In the genomic region with DNA sequence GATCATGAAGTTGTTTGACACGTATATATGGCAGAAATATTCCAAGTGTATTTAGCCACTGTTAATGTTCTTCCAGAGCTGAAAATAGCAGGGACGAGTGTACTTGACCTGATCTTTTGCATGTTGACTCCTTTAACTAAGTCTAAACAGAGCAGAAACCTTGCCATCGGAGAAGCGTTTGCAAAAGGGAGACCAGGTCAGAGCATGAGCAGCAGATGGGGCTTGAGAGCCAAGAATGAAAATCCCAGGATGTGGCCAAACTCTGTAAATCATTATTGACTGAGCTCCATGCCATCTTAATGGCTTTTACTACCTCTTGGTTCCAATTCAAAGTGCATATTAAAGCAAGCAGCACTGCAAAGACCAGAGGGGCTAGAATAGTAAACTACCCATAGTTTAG, we compare ENCODE assay signal across 13 cellular contexts. TPM values are rescaled to one million over a fixed set of nuclear protein-coding genes. Genes with fewer than 3 reads are reported as not detected.
DNase-seq lines count a peak whose midpoint lies in the region; ATAC-seq, FAIRE-seq and TF ChIP-seq lines count a peak whose summit lies in the region.
"Had no signal": no experiment of that assay in that cellular context is flagged by ENCODE, and none has a peak within 500 bp of the region (broad histone marks: within the 10 kb centered on the region; RNA-seq: fewer than 3 reads in every experiment).

No MANE protein-coding gene starts in this region.

- H3K4me1 ChIP-seq in GM12878 (ENCODE audit: control insufficient read depth, insufficient read depth, low read length), result no peaks in the 10 kb centered on the region
- no peaks in the 10 kb centered on the region for H3K4me1 ChIP-seq in mesendoderm (ENCODE audit: control insufficient read depth, low read depth, low read length)
- H3K4me1 ChIP-seq: parathyroid adenoma had no signal

- CTCF ChIA-PET in GM12878 (lab: Yijun Ruan, JAX), result interaction anchor here (0.8 to 1.8 kb wide), 7 partner anchors 40 to 968 kb away, joined by 3 to 4 read pairs (median 3); no protein-coding TSS in a partner anchor

- H2AFZ ChIP-seq in GM12878 (ENCODE audit: control insufficient read depth, low read depth, low read length), result no peak overlapping the region
- H2AFZ ChIP-seq: parathyroid adenoma had no signal

- no peaks in the 10 kb centered on the region for H3K79me1 ChIP-seq in mesendoderm (ENCODE audit: low read length)

- H3K4me3 ChIP-seq in GM12878 (no peak overlapping the region), mesendoderm (ENCODE audit: low read length) (no peak overlapping the region)
- H3K4me3 ChIP-seq: coronary artery had no signal

- no peak; the same call in 2 of the 3 replicates for ATAC-seq in GM12878
- no peak for ATAC-seq in GM18517 (IDR thresholded peaks at IDR 0.05; ENCODE audit: unreplicated experiment)
- ATAC-seq in HG03469 (IDR thresholded peaks at IDR 0.05; ENCODE audit: unreplicated experiment), result no peak

- H2BK5ac ChIP-seq in mesendoderm (ENCODE audit: low read length), result no peak overlapping the region

- SMC1A ChIA-PET in GM12878 (lab: Charles Lee; ENCODE audit: uncharacterized antibody, unreplicated experiment), result interaction anchor here (0.9 to 1.3 kb wide), 7 partner anchors 13 to 297 kb away, joined by 3 to 4 read pairs (median 3); no protein-coding TSS in a partner anchor

- no peaks in the 10 kb centered on the region for H3K9me3 ChIP-seq in GM12878 (replicated peaks; ENCODE audit: control insufficient read depth, insufficient read depth, low read length)

- TF ChIP-seq RAD21 in GM12878 (IDR thresholded peaks at IDR 0.05; ENCODE audit: insufficient read depth, low read depth, low read length), result peak; percentile 47; the same call in 1 of the 2 replicates

- no peak overlapping the region for H2BK15ac ChIP-seq in mesendoderm (replicated peaks; ENCODE audit: low read depth)

- H3K27ac ChIP-seq in GM12878 (ENCODE audit: control insufficient read depth, insufficient read depth), result no peak overlapping the region
- no peak overlapping the region for H3K27ac ChIP-seq in mesendoderm (ENCODE audit: low read depth, low read length)
- H3K27ac ChIP-seq: coronary artery, HL-60, parathyroid adenoma had no signal

- no peak overlapping the region for H3K18ac ChIP-seq in mesendoderm (ENCODE audit: low read length)

- no peak for TF ChIP-seq EP300 in GM12878 (IDR thresholded peaks at IDR 0.05; ENCODE audit: borderline replicate concordance in 1 of 2, control insufficient read depth in 1 of 2, low read depth in 2 of 2, low read length in 2 of 2)

- H3K4me2 ChIP-seq in GM12878 (ENCODE audit: control insufficient read depth, insufficient read depth) (no peak overlapping the region), mesendoderm (ENCODE audit: low read length) (no peak overlapping the region)

- intact Hi-C loops in GM12878 (cut with micrococcal nuclease; ENCODE audit: unreplicated experiment), result no loop called here

- no peak overlapping the region for H2BK120ac ChIP-seq in mesendoderm (ENCODE audit: low read depth, low read length)

- no TSS peak for BruUV-seq in GM12878 (replicated peaks; lab: Mats Ljungman, UMichigan)

- H3K9ac ChIP-seq in GM12878 (ENCODE audit: control insufficient read depth, insufficient read depth, low read length) (no peak overlapping the region), mesendoderm (ENCODE audit: low read length) (no peak overlapping the region)
- H3K9ac ChIP-seq: parathyroid adenoma had no signal

- no peaks in the 10 kb centered on the region for H3K27me3 ChIP-seq in GM12878 (replicated peaks in 1 of 2; ENCODE audit: control insufficient read depth in 2 of 2, insufficient read depth in 2 of 2, low read length in 1 of 2)
- H3K27me3 ChIP-seq in mesendoderm (ENCODE audit: insufficient read depth, low read length, poor library complexity), result no peaks in the 10 kb centered on the region

- 0% methylated on average over 4 of the region's 4 CpGs for WGBS in GM12878 (ENCODE audit: insufficient coverage, insufficient replicate concordance, low lambda C conversion rate, missing lambda C conversion rate)
- no CpG with 5 or more reads among the region's 4 CpGs for WGBS in mesendoderm (ENCODE audit: extremely low coverage, insufficient coverage, low lambda C conversion rate)

- peak in 2 of 3 experiments; percentile 4 to 27; a peak in 2 of 6 replicates for TF ChIP-seq CTCF in GM12878 (IDR thresholded peaks at IDR 0.05 in 2 of 3, conservative IDR thresholded peaks at IDR 0.05 in 1 of 3; ENCODE audit: control insufficient read depth in 2 of 3, extremely low read depth in 1 of 3, insufficient read depth in 1 of 3, low read depth in 3 of 3, low read length in 3 of 3)

- no peak overlapping the region for H3K4ac ChIP-seq in mesendoderm (ENCODE audit: low read depth, low read length)

- no peak overlapping the region for H3K23ac ChIP-seq in mesendoderm (ENCODE audit: low read length)

- RAD21 ChIA-PET in GM12878 (lab: Charles Lee; ENCODE audit: unreplicated experiment), result interaction anchor here (0.6 kb wide), 1 partner anchor 777 kb away, joined by 3 read pairs; no protein-coding TSS in a partner anchor

- no peak overlapping the region for H4K5ac ChIP-seq in mesendoderm (ENCODE audit: low read length)

- no peaks in the 10 kb centered on the region for H4K20me1 ChIP-seq in GM12878 (ENCODE audit: control insufficient read depth, insufficient read depth)

- peak; percentile 12 for DNase-seq in Caki2 (ENCODE audit: low read depth)
- peak; percentile 63 for DNase-seq in LHCN-M2 (ENCODE audit: low read depth)
- DNase-seq in GM12878 (ENCODE audit: low read depth, low spot score), result no peak
- peak; percentile 55 for DNase-seq in mesendoderm
- DNase-seq in NCI-H345 treated with DMSO at 0.1 percent for 48 hours (lab: John Stamatoyannopoulos, UW; ENCODE audit: unreplicated experiment), result no peak
- no peak for DNase-seq in Kasumi-1 (lab: John Stamatoyannopoulos, UW)
- DNase-seq: T1000 had no signal

- in situ Hi-C loops in Caki2 (cut with HindIII; ENCODE audit: low pct_unique_long_range_greater_than_20kb, low sequenced_read_pairs), result no loop called here
- in situ Hi-C loops in GM12878 (cut with MboI), result no loop called here

- FAIRE-seq in GM12878 (lab: Jason Lieb, UNC), result no peak
- FAIRE-seq: GM18507 had no signal

- H3K79me2 ChIP-seq in GM12878 (ENCODE audit: control insufficient read depth, insufficient read depth, low read length) (no peaks in the 10 kb centered on the region), mesendoderm (ENCODE audit: control insufficient read depth, insufficient read depth, low read length) (no peaks in the 10 kb centered on the region)
- H3K79me2 ChIP-seq: parathyroid adenoma had no signal

- no peak overlapping the region for H2AK5ac ChIP-seq in mesendoderm (ENCODE audit: low read length)

- H3K36me3 ChIP-seq in GM12878 (ENCODE audit: control insufficient read depth in 2 of 2, insufficient read depth in 2 of 2, low read length in 1 of 2) (no peaks in the 10 kb centered on the region), mesendoderm (ENCODE audit: control insufficient read depth, insufficient read depth, low read length) (no peaks in the 10 kb centered on the region)

- no peak overlapping the region for H4K8ac ChIP-seq in mesendoderm (ENCODE audit: low read depth, low read length)

- TF ChIP-seq POLR2A in GM12878 (IDR thresholded peaks at IDR 0.05; ENCODE audit: low read depth, low read length), result no peak

- H3K56ac ChIP-seq in mesendoderm (ENCODE audit: low read length), result no peak overlapping the region

- POLR2A ChIA-PET in GM12878 (lab: Charles Lee), result no interaction called here

TF ChIP-seq in GM12878, 131 proteins besides CTCF, POLR2A, EP300 and RAD21 (continues in another document):
- TF ChIP-seq BMI1 (IDR thresholded peaks at IDR 0.05; ENCODE audit: borderline replicate concordance) (no peak), ZBTB4 (CRISPR knock-in tag; IDR thresholded peaks at IDR 0.05) (no peak)

RNA-seq across cellular contexts. Expression of gene FAM216B, which starts 55.5 kb away (rescaled TPM):
- total RNA-seq in Caki2 (2014; rRNA removed; shearing (Covaris generic); ENCODE audit: low replicate concordance), result not detected in 2 replicates
- not detected in 2 replicates for total RNA-seq in LHCN-M2 (2014; rRNA removed)
- not detected for polyA plus RNA-seq in LHCN-M2 (2012)
- total RNA-seq in GM12878 (2013; cell fraction: nucleolus; rRNA removed), result not detected in 2 replicates
- total RNA-seq in GM12878 (2014; rRNA removed), result not detected in 2 replicates
- total RNA-seq in GM12878 (2014; rRNA removed; fragmentation: Illumina TruSeq; extraction: Trizol), result not detected in 2 replicates
- not detected in 2 replicates for total RNA-seq in GM12878 (2021)
- not detected for polyA plus RNA-seq in GM12878 (2011; ENCODE audit: low read depth)
- polyA plus RNA-seq in GM12878 (2011; rRNA removed), result not detected in 2 replicates
- polyA plus RNA-seq in GM12878 (2011; cell fraction: cytosol; rRNA removed), result not detected in 2 replicates
- polyA plus RNA-seq in GM12878 (2011; cell fraction: nucleus; rRNA removed), result not detected in 2 replicates
- not detected in 2 replicates for polyA plus RNA-seq in GM12878 (2012)
- polyA plus RNA-seq in GM12878 (2014; fragmentation: Illumina TruSeq; extraction: Trizol), result not detected in 2 replicates
- not detected for polyA plus RNA-seq in GM12878 (2014; fragmentation: Nextera tagmentation; extraction: Ambion mirVana)
- not detected in 2 replicates for polyA plus RNA-seq in GM12878 (2014; rRNA removed)
- polyA plus RNA-seq in GM12878 (2016; fragmentation: Nextera tagmentation; extraction: Ambion mirVana), result not detected
- not detected in 2 replicates for polyA minus RNA-seq in GM12878 (2011; rRNA and poly(A)+ RNA removed)
- not detected in 2 replicates for polyA minus RNA-seq in GM12878 (2011; cell fraction: cytosol; rRNA and poly(A)+ RNA removed)
- polyA minus RNA-seq in GM12878 (2011; cell fraction: nucleus; rRNA and poly(A)+ RNA removed), result not detected in 2 replicates
- polyA plus RNA-seq in mesendoderm (2013, experiment 1 of 2), result not detected
- not detected for polyA plus RNA-seq in mesendoderm (2013, experiment 2 of 2)

Comparison
In these comparisons a context has a peak if more than half of its experiments do, and no peak if none do; other contexts are left out.
1. DNase-seq: peak in Caki2 (single experiment), LHCN-M2 (single experiment) and mesendoderm (single experiment); none in GM12878 (single experiment), NCI-H345 treated with DMSO at 0.1 percent for 48 hours (single experiment) and Kasumi-1 (0 of 2).